ENCODE assay signal across 13 cellular contexts in genomic region chr20:61356171-61356570, GRCh38.
A peak's percentile ranks its signal among the peaks of the same experiment; 100 is the strongest.
DNase-seq lines count a peak whose midpoint lies in the region; ATAC-seq and TF ChIP-seq lines count a peak whose summit lies in the region.
"Had no signal": no experiment of that assay in that cellular context is flagged by ENCODE, and none has a peak within 500 bp of the region (broad histone marks: within the 10 kb centered on the region; RNA-seq: fewer than 3 reads in every experiment).

No MANE protein-coding gene starts in this region.

- peak; percentile 68 for DNase-seq in DMS79 treated with DMSO at 0.1 percent for 48 hours (lab: John Stamatoyannopoulos, UW)
- peak; percentile 78 for DNase-seq in RWPE2 (ENCODE audit: low spot score)
- peak; percentile 66 for DNase-seq in left kidney (ENCODE audit: low read depth, low spot score)
- DNase-seq in sigmoid colon = peak; percentile 47
- DNase-seq in activated effector memory CD4-positive, alpha-beta T cell treated with Interleukin-2 at 50 U/mL for 16 hours = no peak
- no peak for DNase-seq in omental fat pad (ENCODE audit: low spot score)
- DNase-seq: CD4-positive, alpha-beta memory T cell; DND-41; GDM1; GM23248 had no signal

- ATAC-seq in RWPE2 (ENCODE audit: low read depth) = no peak
- ATAC-seq in omental fat pad (ENCODE audit: low FRiP score) = no peak
- no peak for ATAC-seq in HG03025 (IDR thresholded peaks at IDR 0.05; ENCODE audit: low FRiP score, unreplicated experiment)
- ATAC-seq: HCT116 had no signal

- intact Hi-C loops in sigmoid colon (cut with DNase I) = no loop called here

- H3K36me3 ChIP-seq in RWPE2 (ENCODE audit: low read depth) (peaks cover 44% of the 10 kb centered on the region), sigmoid colon (no peaks in the 10 kb centered on the region)

- 60 to 65% methylated on average over 7 of the region's 7 CpGs for WGBS in sigmoid colon, 2 donors

- H3K27me3 ChIP-seq in RWPE2 (ENCODE audit: insufficient read depth, poor library complexity, severe bottlenecking) (no peaks in the 10 kb centered on the region), sigmoid colon (peaks cover 7 to 60% (median 10%) of the 10 kb centered on the region in 3 donors)

- no peak overlapping the region for H3K4me3 ChIP-seq in RWPE2 (ENCODE audit: severe bottlenecking)
- no peak overlapping the region for H3K4me3 ChIP-seq in sigmoid colon
- H3K4me3 ChIP-seq: GM23248 had no signal

- no peak for TF ChIP-seq CTCF in RWPE2 (IDR thresholded peaks at IDR 0.05; ENCODE audit: poor library complexity, severe bottlenecking)
- TF ChIP-seq CTCF in sigmoid colon (IDR thresholded peaks at IDR 0.05) = no peak
- TF ChIP-seq CTCF in omental fat pad (IDR thresholded peaks at IDR 0.05) = no peak

- H3K27ac ChIP-seq in RWPE2 (ENCODE audit: poor library complexity, severe bottlenecking) (no peak overlapping the region), sigmoid colon (no peak overlapping the region)
- H3K27ac ChIP-seq: C4-2B, GM23248 had no signal

- H3K9me3 ChIP-seq in RWPE2 (ENCODE audit: severe bottlenecking) (no peaks in the 10 kb centered on the region), sigmoid colon (no peaks in the 10 kb centered on the region)

- H3K4me1 ChIP-seq in RWPE2 (ENCODE audit: insufficient read depth, poor library complexity, severe bottlenecking) (peaks cover 24% of the 10 kb centered on the region), sigmoid colon (peaks cover 0 to 13% (median 2%) of the 10 kb centered on the region in 4 donors)

- no peak for TF ChIP-seq POLR2A in sigmoid colon (IDR thresholded peaks at IDR 0.05)

- TF ChIP-seq EP300 in sigmoid colon (IDR thresholded peaks at IDR 0.05) = no peak

Comparison
In these comparisons a context has a peak if more than half of its experiments do, and no peak if none do; other contexts are left out.
1. DNase-seq: peak in DMS79 treated with DMSO at 0.1 percent for 48 hours (single experiment), RWPE2 (single experiment), left kidney (single experiment) and sigmoid colon (single experiment); none in activated effector memory CD4-positive, alpha-beta T cell treated with Interleukin-2 at 50 U/mL for 16 hours (single experiment) and omental fat pad (single experiment).